Comparison of ENCODE assay signal across 14 cellular contexts in genomic region chr6:27862396-27863061, GRCh38. TPM values are rescaled to one million over a fixed set of nuclear protein-coding genes. Genes with fewer than 3 reads are reported as not detected.
DNase-seq lines count a peak whose midpoint lies in the region; ATAC-seq and TF ChIP-seq lines count a peak whose summit lies in the region.
"Had no signal": no experiment of that assay in that cellular context is flagged by ENCODE, and none has a peak within 500 bp of the region (broad histone marks: within the 10 kb centered on the region; RNA-seq: fewer than 3 reads in every experiment).

No MANE protein-coding gene starts in this region.

- no peaks in the 10 kb centered on the region for H3K27me3 Mint-ChIP-seq in activated CD8-positive, alpha-beta T cell treated with anti-CD3 and anti-CD28 coated beads for 36 hours
- H3K27me3 Mint-ChIP-seq: T-cell had no signal

- CTCF ChIA-PET in activated CD8-positive, alpha-beta T cell treated with anti-CD3 and anti-CD28 coated beads for 36 hours (lab: Charles Lee) = interaction anchor here (1.3 to 12.6 kb wide), 2 partner anchors 14 to 33 kb away, joined by 4 to 157 read pairs; a partner anchor contains a TSS

- H3K27me3 ChIP-seq in ACC112 (ENCODE audit: insufficient read depth, low read length) (no peaks in the 10 kb centered on the region), iPS-18a (ENCODE audit: control insufficient read depth, insufficient read depth, low read length) (no peaks in the 10 kb centered on the region)

- no peak overlapping the region for H3K27ac Mint-ChIP-seq in activated CD8-positive, alpha-beta T cell treated with anti-CD3 and anti-CD28 coated beads for 36 hours

- no peaks in the 10 kb centered on the region for H3K9me3 ChIP-seq in iPS-18a (ENCODE audit: control insufficient read depth, low read depth, low read length)
- H3K9me3 ChIP-seq: left lung had no signal

- 74 to 80% methylated on average over 6 of the region's 6 CpGs for WGBS in lower leg skin, 2 donors

- peaks cover 22% of the 10 kb centered on the region for H3K4me1 Mint-ChIP-seq in activated CD8-positive, alpha-beta T cell treated with anti-CD3 and anti-CD28 coated beads for 36 hours (ENCODE audit: low read depth)

- no peak for ATAC-seq in HG02642 (IDR thresholded peaks at IDR 0.05; ENCODE audit: poor library complexity, unreplicated experiment)
- ATAC-seq in activated CD8-positive, alpha-beta T cell treated with anti-CD3 and anti-CD28 coated beads for 36 hours = no peak
- ATAC-seq: left lung, T-cell had no signal

- no peak overlapping the region for H2AFZ ChIP-seq in ACC112 (ENCODE audit: low read length, unreplicated experiment)

- no peak overlapping the region for H3K9ac ChIP-seq in iPS-18a (ENCODE audit: low read length)

- H3K4me3 Mint-ChIP-seq in activated CD8-positive, alpha-beta T cell treated with anti-CD3 and anti-CD28 coated beads for 36 hours = no peak overlapping the region

- peaks cover 15% of the 10 kb centered on the region for H3K36me3 Mint-ChIP-seq in activated CD8-positive, alpha-beta T cell treated with anti-CD3 and anti-CD28 coated beads for 36 hours (ENCODE audit: low read depth)
- H3K36me3 Mint-ChIP-seq: T-cell had no signal

- intact Hi-C loops in activated CD8-positive, alpha-beta T cell treated with anti-CD3 and anti-CD28 coated beads for 36 hours (cut with micrococcal nuclease) = no loop called here
- intact Hi-C loops in lower leg skin (cut with DNase I; ENCODE audit: low total_unique reads) = no loop called here

- H3K4me1 ChIP-seq in ACC112 (ENCODE audit: control insufficient read depth, insufficient read depth, low read length, unreplicated experiment) (peaks cover 3% of the 10 kb centered on the region), iPS-18a (ENCODE audit: control insufficient read depth, low read depth, low read length) (peaks cover under 1% of the 10 kb centered on the region)

- no peaks in the 10 kb centered on the region for H3K79me2 ChIP-seq in ACC112 (ENCODE audit: control insufficient read depth, insufficient read depth, low read length, unreplicated experiment)

- no peaks in the 10 kb centered on the region for H3K36me3 ChIP-seq in ACC112 (ENCODE audit: insufficient read depth, low read length)
- no peaks in the 10 kb centered on the region for H3K36me3 ChIP-seq in iPS-18a (ENCODE audit: control insufficient read depth, low read depth, low read length)
- H3K36me3 ChIP-seq: left lung had no signal

- H3K4me3 ChIP-seq in ACC112 (ENCODE audit: low read depth, low read length) (no peak overlapping the region), iPS-18a (ENCODE audit: low read length) (no peak overlapping the region), lower leg skin (ENCODE audit: low read depth, poor library complexity, severe bottlenecking) (no peak overlapping the region)
- H3K4me3 ChIP-seq: left lung had no signal

- DNase-seq in HCEC 1CT (peak; percentile 23), SK-MEL-5 (ENCODE audit: low read depth, low spot score) (peak; percentile 48), SKM-1 (lab: John Stamatoyannopoulos, UW; ENCODE audit: unreplicated experiment) (no peak), lower leg skin (ENCODE audit: low spot score in 2 of 2) (no peak)
- no peak for DNase-seq in activated CD8-positive, alpha-beta T cell treated with anti-CD3 and anti-CD28 coated beads for 36 hours
- DNase-seq: activated naive CD4-positive, alpha-beta T cell treated with Interleukin-2 at 50 U/mL for 16 hours; AML-193; left lung; NCI-H187 treated with DMSO at 0.1 percent for 48 hours; NCI-H524 treated with DMSO at 0.1 percent for 48 hours; T-cell had no signal

- H3K27ac ChIP-seq in ACC112 (ENCODE audit: low read depth, low read length) (peak overlapping the region; percentile 4; the same call in 1 of the 2 replicates), iPS-18a (ENCODE audit: low read length) (peak overlapping the region; percentile 22)
- H3K27ac ChIP-seq: left lung had no signal

- no peak for TF ChIP-seq POLR2A in lower leg skin (IDR thresholded peaks at IDR 0.05)

- POLR2A ChIA-PET in activated CD8-positive, alpha-beta T cell treated with anti-CD3 and anti-CD28 coated beads for 36 hours (lab: Charles Lee) = interaction anchor here (0.7 to 21.5 kb wide), 7 partner anchors 11 to 717 kb away, joined by 5 to 1105 read pairs (median 48); a partner anchor contains a TSS

- in situ Hi-C loops in SK-MEL-5 (cut with HindIII; ENCODE audit: low pct_unique_long_range_greater_than_20kb, low sequenced_read_pairs) = no loop called here

- no peak for TF ChIP-seq CTCF in activated CD8-positive, alpha-beta T cell treated with anti-CD3 and anti-CD28 coated beads for 36 hours (IDR thresholded peaks at IDR 0.05)
- no peak for TF ChIP-seq CTCF in lower leg skin (IDR thresholded peaks at IDR 0.05)

- no peaks in the 10 kb centered on the region for H3K9me3 Mint-ChIP-seq in activated CD8-positive, alpha-beta T cell treated with anti-CD3 and anti-CD28 coated beads for 36 hours
- H3K9me3 Mint-ChIP-seq: T-cell had no signal

RNA-seq across cellular contexts. Expression of gene OR2B2, which starts 49.7 kb away (rescaled TPM):
- not detected in 2 replicates for total RNA-seq in SK-MEL-5 (2014; rRNA removed; shearing (Covaris generic))
- not detected in 2 replicates for polyA plus RNA-seq in SK-MEL-5 (2015; cell fraction: cytosol; rRNA removed)
- not detected in 2 replicates for polyA plus RNA-seq in SK-MEL-5 (2015; cell fraction: nucleus; rRNA removed)
- not detected for total RNA-seq in activated CD8-positive, alpha-beta T cell treated with anti-CD3 and anti-CD28 coated beads for 36 hours
- not detected for total RNA-seq in lower leg skin
- total RNA-seq: left lung, T-cell had no signal

Comparison
In these comparisons a context has a peak if more than half of its experiments do, and no peak if none do; other contexts are left out.
1. DNase-seq: peak in HCEC 1CT (single experiment) and SK-MEL-5 (single experiment); none in SKM-1 (single experiment), activated CD8-positive, alpha-beta T cell treated with anti-CD3 and anti-CD28 coated beads for 36 hours (single experiment) and lower leg skin (0 of 2).